ENCODE assay signal across 8 cellular contexts in the genomic region with DNA sequence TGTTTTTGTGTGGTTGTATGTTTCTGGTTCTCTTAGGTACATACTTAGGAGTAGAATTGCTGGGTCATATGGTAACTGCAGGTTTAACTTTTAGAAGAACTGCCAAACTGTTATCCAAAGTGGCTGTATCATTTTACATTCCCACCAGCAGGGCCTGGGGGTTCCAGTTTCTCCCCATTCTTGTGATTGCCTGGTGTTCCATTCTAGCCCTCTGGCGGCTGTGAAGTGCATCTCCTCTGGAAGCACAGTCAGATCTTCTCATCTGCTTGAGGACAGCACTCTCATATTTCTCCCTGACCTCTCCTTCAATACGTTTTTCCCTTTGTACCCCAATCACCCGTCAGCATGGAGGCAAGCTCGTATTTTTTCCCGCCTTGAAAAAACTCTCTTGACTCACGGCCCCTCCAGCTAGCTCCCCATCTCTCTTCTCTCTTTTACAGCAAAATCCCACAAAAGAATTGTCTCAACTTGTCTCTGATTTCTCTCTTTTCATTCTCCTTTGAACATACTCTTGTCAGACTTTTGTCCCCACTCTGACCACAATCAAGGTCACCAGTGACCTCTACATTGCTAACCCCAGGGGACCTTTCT. TPM values are rescaled to one million over a fixed set of nuclear protein-coding genes. Genes with fewer than 3 reads are reported as not detected.
A peak's percentile ranks its signal among the peaks of the same experiment; 100 is the strongest.
DNase-seq lines count a peak whose midpoint lies in the region; TF ChIP-seq lines count a peak whose summit lies in the region.

No MANE protein-coding gene starts in this region.

- H3K27ac Mint-ChIP-seq in chondrocyte (ENCODE audit: unreplicated experiment): no peak overlapping the region

- TF ChIP-seq CTCF in chondrocyte (IDR thresholded peaks at IDR 0.05) (peak; percentile 79), retinal pigment epithelial cell (conservative IDR thresholded peaks at IDR 0.05; ENCODE audit: low read depth, low read length) (peak; percentile 59)

- intact Hi-C loops in posterior vena cava (cut with DNase I): loop anchor here (2.0 to 10.0 kb wide), 8 partner anchors 53 to 635 kb away; partner anchors contain the start of genes C1QTNF5 (in 1 of the 2) and MFRP (in 1 of the 2)

- DNase-seq in NCI-H524 (lab: John Stamatoyannopoulos, UW): peak; percentile 16 to 52
- DNase-seq in NCI-H524 treated with DMSO at 0.1 percent for 48 hours (lab: John Stamatoyannopoulos, UW): no peak
- DNase-seq in NCI-H460 (ENCODE audit: extremely low read depth, low read depth): peak; percentile 30
- no peak for DNase-seq in chondrocyte (ENCODE audit: low spot score)
- DNase-seq in retinal pigment epithelial cell (ENCODE audit: low read depth): no peak
- DNase-seq in MV-4-11 (lab: John Stamatoyannopoulos, UW): no peak
- DNase-seq in posterior vena cava (ENCODE audit: low spot score): no peak
- no peak for DNase-seq in A172 (ENCODE audit: low spot score)

- no peaks in the 10 kb centered on the region for H3K36me3 Mint-ChIP-seq in chondrocyte (ENCODE audit: low read depth)

- no peak overlapping the region for H3K4me3 Mint-ChIP-seq in chondrocyte (ENCODE audit: unreplicated experiment)

- no peak overlapping the region for H3K4me3 ChIP-seq in retinal pigment epithelial cell (ENCODE audit: low read length)

- H3K4me1 Mint-ChIP-seq in chondrocyte (ENCODE audit: low read depth): peaks cover 12% of the 10 kb centered on the region

- H3K9me3 Mint-ChIP-seq in chondrocyte (ENCODE audit: low read depth): no peaks in the 10 kb centered on the region

- peaks cover 44% of the 10 kb centered on the region for H3K27me3 Mint-ChIP-seq in chondrocyte (ENCODE audit: low read depth)

RNA-seq across cellular contexts. Expression of gene THY1, which starts 56.8 kb away (rescaled TPM):
- not detected in 2 replicates for total RNA-seq in NCI-H460 (2014; rRNA removed; shearing (Covaris generic))
- polyA plus RNA-seq in NCI-H460 (2014; cell fraction: nucleus; rRNA removed): not detected in 2 replicates
- 198 to 219 TPM (median 215 TPM) in 3 replicates for total RNA-seq in chondrocyte
- 100 to 1,000 TPM in 1 of 2 donors, 10 to 100 TPM in 1; 35.0 to 151 TPM for total RNA-seq in posterior vena cava
- total RNA-seq in A172 (2014; rRNA removed; shearing (Covaris generic)): 276 and 329 TPM in 2 replicates

Comparison
In these comparisons a context has a peak if more than half of its experiments do, and no peak if none do; other contexts are left out.
1. DNase-seq: peak in NCI-H524 (2 of 2) and NCI-H460 (single experiment); none in NCI-H524 treated with DMSO at 0.1 percent for 48 hours (single experiment), chondrocyte (single experiment), retinal pigment epithelial cell (single experiment), MV-4-11 (single experiment), posterior vena cava (single experiment) and A172 (single experiment).
2. RNA of gene THY1, which starts 56.8 kb away (total RNA-seq): 276 to 329 TPM in A172, 198 to 219 TPM in chondrocyte and 35.0 to 151 TPM in posterior vena cava; not detected in NCI-H460; every median in the first group is over 10 times any median in the second.